Comparison of ENCODE assay signal across 8 cellular contexts in the genomic region with DNA sequence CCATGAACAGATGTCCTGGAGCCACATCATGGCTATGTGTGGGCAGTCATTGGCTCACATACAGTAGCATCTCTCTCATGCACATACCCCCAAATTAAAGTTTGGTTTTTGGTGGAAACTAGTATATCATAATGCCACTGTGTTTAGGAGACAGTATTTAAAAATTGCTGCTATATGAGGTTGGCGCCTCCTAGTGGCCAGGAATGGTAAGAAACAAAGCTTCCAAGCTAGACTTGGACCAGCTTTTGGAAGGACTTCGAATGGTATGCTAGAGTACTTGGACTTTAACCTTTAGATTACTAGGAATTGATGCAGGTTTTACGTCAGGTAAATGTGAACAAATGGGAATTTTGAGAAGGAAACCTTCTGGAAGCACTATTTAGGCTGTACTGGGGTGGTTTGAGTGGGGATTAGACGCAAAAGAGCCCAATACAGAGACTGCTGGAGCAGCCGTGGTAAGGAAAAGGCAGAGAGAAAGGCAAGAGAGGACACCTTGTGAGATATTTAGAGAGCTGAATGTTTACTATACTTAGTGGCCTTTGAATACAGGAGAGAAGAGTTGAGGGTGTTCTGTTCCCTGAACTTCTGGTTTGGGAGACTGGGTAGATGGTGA. TPM values are rescaled to one million over a fixed set of nuclear protein-coding genes. Genes with fewer than 3 reads are reported as not detected.
DNase-seq lines count a peak whose midpoint lies in the region; ATAC-seq, FAIRE-seq and TF ChIP-seq lines count a peak whose summit lies in the region.

No MANE protein-coding gene starts in this region.

- DNase-seq in Caco-2 = peak; percentile 59 to 75
- peak; percentile 34 for DNase-seq in SKM-1 treated with dmso at 0.1 percent for 144 hours (lab: John Stamatoyannopoulos, UW; ENCODE audit: unreplicated experiment)
- DNase-seq in bronchial epithelial cell (ENCODE audit: low read depth) = peak; percentile 53
- peak in 1 of 2 experiments; percentile 50 for DNase-seq in mesothelial cell of epicardium (ENCODE audit: low spot score in 2 of 2, unreplicated experiment in 2 of 2)
- no peak for DNase-seq in T1000 (lab: John Stamatoyannopoulos, UW)

- no peaks in the 10 kb centered on the region for H3K9me3 Mint-ChIP-seq in Caco-2 (ENCODE audit: unreplicated experiment)
- H3K9me3 Mint-ChIP-seq in mesothelial cell of epicardium = peaks cover 3% of the 10 kb centered on the region

- H3K27me3 ChIP-seq in Caco-2 (replicated peaks; ENCODE audit: control insufficient read depth, insufficient read depth, low read length) (no peaks in the 10 kb centered on the region), bronchial epithelial cell (ENCODE audit: control insufficient read depth, insufficient read depth, low read length) (peaks cover 2% of the 10 kb centered on the region)

- intact Hi-C loops in Caco-2 (cut with micrococcal nuclease; ENCODE audit: unreplicated experiment) = loop anchor here (1.0 to 5.0 kb wide), 4 partner anchors 57 to 469 kb away; a partner anchor contains a TSS

- peaks cover 16% of the 10 kb centered on the region for H3K4me1 Mint-ChIP-seq in Caco-2 (ENCODE audit: low read depth, unreplicated experiment)
- no peaks in the 10 kb centered on the region for H3K4me1 Mint-ChIP-seq in mesothelial cell of epicardium

- no peak overlapping the region for H3K27ac Mint-ChIP-seq in Caco-2 (ENCODE audit: unreplicated experiment)
- no peak overlapping the region for H3K27ac Mint-ChIP-seq in mesothelial cell of epicardium

- peaks cover 6% of the 10 kb centered on the region for H3K27me3 Mint-ChIP-seq in Caco-2 (ENCODE audit: insufficient read depth, unreplicated experiment)
- H3K27me3 Mint-ChIP-seq in mesothelial cell of epicardium (ENCODE audit: low read depth) = peaks cover 30% of the 10 kb centered on the region

- H3K4me3 ChIP-seq in Caco-2 (ENCODE audit: low read depth, low read length) (no peak overlapping the region), bronchial epithelial cell (ENCODE audit: low read depth, low read length) (no peak overlapping the region)

- TF ChIP-seq CTCF in Caco-2 (IDR thresholded peaks at IDR 0.05; ENCODE audit: insufficient read depth in 1 of 2, low read depth in 1 of 2, low read length in 1 of 2, severe bottlenecking in 1 of 2, unreplicated experiment in 1 of 2) (peak; percentile 74 to 82), bronchial epithelial cell (IDR thresholded peaks at IDR 0.05; ENCODE audit: insufficient read depth, low read length, severe bottlenecking) (peak; percentile 66), mesothelial cell of epicardium (IDR thresholded peaks at IDR 0.05; ENCODE audit: unreplicated experiment) (peak; percentile 85)

- ATAC-seq in GM18858 (IDR thresholded peaks at IDR 0.05; ENCODE audit: unreplicated experiment) (peak; percentile 82), HG03342 (IDR thresholded peaks at IDR 0.05; ENCODE audit: unreplicated experiment) (peak; percentile 89), HG02571 (IDR thresholded peaks at IDR 0.05; ENCODE audit: unreplicated experiment) (no peak)

- H3K4me3 Mint-ChIP-seq in Caco-2 (ENCODE audit: unreplicated experiment) (no peak overlapping the region), mesothelial cell of epicardium (no peak overlapping the region)

- H3K36me3 ChIP-seq in Caco-2 (ENCODE audit: control insufficient read depth, insufficient read depth, low read length) (no peaks in the 10 kb centered on the region), bronchial epithelial cell (ENCODE audit: control insufficient read depth, insufficient read depth, low read length) (no peaks in the 10 kb centered on the region)

- H3K4me1 ChIP-seq in Caco-2 = peaks cover 6% of the 10 kb centered on the region

- CTCF ChIA-PET in Caco-2 (lab: Charles Lee) = interaction anchor here (0.6 to 1.4 kb wide), 14 partner anchors 9 to 471 kb away, joined by 3 to 11 read pairs (median 4); a partner anchor contains a TSS

- no peaks in the 10 kb centered on the region for H3K9me3 ChIP-seq in Caco-2

- POLR2A ChIA-PET in Caco-2 (lab: Charles Lee) = no interaction called here

- no peak for FAIRE-seq in bronchial epithelial cell (lab: Jason Lieb, UNC)

- no TSS peak for BruUV-seq in Caco-2 (replicated peaks; lab: Mats Ljungman, UMichigan)

- H3K36me3 Mint-ChIP-seq in Caco-2 (ENCODE audit: insufficient read depth, unreplicated experiment) (no peaks in the 10 kb centered on the region), mesothelial cell of epicardium (no peaks in the 10 kb centered on the region)

RNA-seq across cellular contexts. Expression of a gene that starts 23.8 kb away (rescaled TPM):
- total RNA-seq in Caco-2 (2022) (72.0 and 85.0 TPM in 2 replicates), bronchial epithelial cell (0.13 TPM in 1 of 2 replicates, not detected in the other), mesothelial cell of epicardium (41.4 to 42.2 TPM (median 42.2 TPM) in 3 replicates)

Comparison
In these comparisons a context has a peak if more than half of its experiments do, and no peak if none do; other contexts are left out.
1. RNA of a gene that starts 23.8 kb away (total RNA-seq): 72.0 to 85.0 TPM in Caco-2 and 41.4 to 42.2 TPM in mesothelial cell of epicardium; 0.13 TPM in bronchial epithelial cell; every median in the first group is over 10 times any median in the second.
2. Peak in every context shown above with its lines, with median percentiles within 50 percentile points of each other: CTCF ChIP-seq.